ENCODE assay signal across 11 cellular contexts in the genomic region with DNA sequence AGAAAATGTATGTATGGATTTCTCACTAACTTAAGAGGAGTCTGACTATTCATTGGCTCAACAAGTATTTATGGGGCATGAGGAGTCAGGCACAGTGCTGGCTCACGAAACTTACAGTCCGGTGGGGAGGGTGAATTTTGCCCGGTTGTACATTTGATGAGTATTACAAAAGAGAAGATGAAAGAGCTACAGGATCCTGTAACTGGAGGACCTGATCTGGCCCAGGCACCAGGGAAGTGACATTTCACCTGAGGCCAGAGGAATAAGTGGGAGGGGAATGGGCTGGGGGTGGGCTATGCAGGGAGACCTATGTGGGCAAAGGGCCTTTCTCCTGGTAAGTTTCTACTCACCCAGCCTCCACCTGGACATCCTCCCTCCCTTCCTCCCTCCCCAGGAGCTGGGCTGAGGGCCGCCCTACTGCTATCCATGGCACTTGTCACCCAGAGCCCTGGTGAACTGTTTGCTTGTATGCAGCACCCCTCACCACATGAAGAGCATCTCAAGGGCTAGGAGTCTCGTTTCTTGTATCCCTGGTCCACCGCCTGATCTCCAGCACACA.
DNase-seq lines count a peak whose midpoint lies in the region; ATAC-seq and TF ChIP-seq lines count a peak whose summit lies in the region.
"Had no signal": no experiment of that assay in that cellular context is flagged by ENCODE, and none has a peak within 500 bp of the region (broad histone marks: within the 10 kb centered on the region; RNA-seq: fewer than 3 reads in every experiment).

No MANE protein-coding gene starts in this region.

- CTCF ChIA-PET in activated CD4-positive, alpha-beta T cell treated with anti-CD3 and anti-CD28 coated beads for 36 hours (lab: Charles Lee) = interaction anchor here (0.7 to 1.2 kb wide), 3 partner anchors 8 to 55 kb away, joined by 3 to 5 read pairs (median 3); no protein-coding TSS in a partner anchor
- CTCF ChIA-PET in activated B cell treated with CpG ODN at 0.5 μM for 24 hours (lab: Charles Lee) = interaction anchor here (0.6 to 1.3 kb wide), 2 partner anchors 28 to 101 kb away, joined by 3 read pairs; partner anchors contain the start of gene ZNF438
- CTCF ChIA-PET in A673 (lab: Charles Lee) = no interaction called here

- H3K9me3 ChIP-seq in iPS-20b (ENCODE audit: insufficient read depth, low read depth, low read length) = no peaks in the 10 kb centered on the region
- no peaks in the 10 kb centered on the region for H3K9me3 ChIP-seq in A673 (ENCODE audit: low read depth, low read length, poor library complexity, severe bottlenecking)

- H3K36me3 ChIP-seq in iPS-20b (ENCODE audit: insufficient read depth, low read depth, low read length) = no peaks in the 10 kb centered on the region
- H3K36me3 ChIP-seq in A673 (ENCODE audit: insufficient read depth, low read length, poor library complexity, severe bottlenecking) = no peaks in the 10 kb centered on the region

- H3K27me3 ChIP-seq in iPS-20b (ENCODE audit: insufficient read depth, low read length) = peaks cover 16% of the 10 kb centered on the region
- no peaks in the 10 kb centered on the region for H3K27me3 ChIP-seq in A673 (replicated peaks; ENCODE audit: insufficient read depth, low read depth, low read length, poor library complexity)

- ATAC-seq in activated CD4-positive, alpha-beta T cell treated with anti-CD3 and anti-CD28 coated beads for 36 hours = no peak
- ATAC-seq in activated B cell treated with CpG ODN at 0.5 μM for 24 hours (ENCODE audit: low read depth) (no peak), GM18858 (IDR thresholded peaks at IDR 0.05; ENCODE audit: unreplicated experiment) (no peak)
- ATAC-seq in stimulated activated naive B cell treated with anti-CD40 and anti-IgM and Interleukin-4, amounts not matched to agents 10 μg/mL and 1 μg/mL and 100 μg/mL, for 72 hours (replicated peaks) = no peak

- no peak for TF ChIP-seq CTCF in activated B cell treated with CpG ODN at 0.5 μM for 24 hours (IDR thresholded peaks at IDR 0.05)
- no peak for TF ChIP-seq CTCF in A673 (conservative IDR thresholded peaks at IDR 0.05; ENCODE audit: low read depth, low read length)

- H3K36me3 Mint-ChIP-seq in activated CD4-positive, alpha-beta T cell treated with anti-CD3 and anti-CD28 coated beads for 36 hours (ENCODE audit: low read depth) = no peaks in the 10 kb centered on the region
- no peaks in the 10 kb centered on the region for H3K36me3 Mint-ChIP-seq in activated B cell treated with CpG ODN at 0.5 μM for 24 hours (ENCODE audit: low read depth)
- no peaks in the 10 kb centered on the region for H3K36me3 Mint-ChIP-seq in stimulated activated naive B cell treated with anti-CD40 and anti-IgM and Interleukin-4, amounts not matched to agents 10 μg/mL and 1 μg/mL and 100 μg/mL, for 72 hours

- H3K4me3 Mint-ChIP-seq in activated CD4-positive, alpha-beta T cell treated with anti-CD3 and anti-CD28 coated beads for 36 hours = no peak overlapping the region
- peak overlapping the region; percentile 80 for H3K4me3 Mint-ChIP-seq in activated B cell treated with CpG ODN at 0.5 μM for 24 hours
- H3K4me3 Mint-ChIP-seq in stimulated activated naive B cell treated with anti-CD40 and anti-IgM and Interleukin-4, amounts not matched to agents 10 μg/mL and 1 μg/mL and 100 μg/mL, for 72 hours = peak overlapping the region; percentile 37 to 50

- peak overlapping the region; percentile 8 for H3K27ac ChIP-seq in iPS-20b (ENCODE audit: low read length)
- H3K27ac ChIP-seq in A673 (ENCODE audit: low read depth, low read length, poor library complexity, severe bottlenecking) = no peak overlapping the region

- peak overlapping the region; percentile 60 for H3K4me3 ChIP-seq in iPS-20b (ENCODE audit: low read length)
- H3K4me3 ChIP-seq in A673 (ENCODE audit: low read depth, low read length, poor library complexity, severe bottlenecking) = no peak overlapping the region

- H3K27ac Mint-ChIP-seq in activated CD4-positive, alpha-beta T cell treated with anti-CD3 and anti-CD28 coated beads for 36 hours = peak overlapping the region; percentile 55
- H3K27ac Mint-ChIP-seq in activated B cell treated with CpG ODN at 0.5 μM for 24 hours = no peak overlapping the region
- peak overlapping the region; percentile 76 for H3K27ac Mint-ChIP-seq in stimulated activated naive B cell treated with anti-CD40 and anti-IgM and Interleukin-4, amounts not matched to agents 10 μg/mL and 1 μg/mL and 100 μg/mL, for 72 hours

- H3K4me1 ChIP-seq in iPS-20b (ENCODE audit: insufficient read depth, low read length) (peaks cover 23% of the 10 kb centered on the region; the same call in 1 of the 2 replicates), A673 (ENCODE audit: insufficient read depth, low read length, poor library complexity, severe bottlenecking) (peaks cover 13% of the 10 kb centered on the region)

- no peak for DNase-seq in activated CD4-positive, alpha-beta T cell treated with anti-CD3 and anti-CD28 coated beads for 36 hours
- no peak for DNase-seq in activated CD4-positive, alpha-beta T cell treated with anti-CD3 and anti-CD28 coated beads for 1 hour
- DNase-seq in activated B cell treated with CpG ODN at 0.5 μM for 24 hours (no peak), T1000 (lab: John Stamatoyannopoulos, UW) (no peak), A673 (ENCODE audit: low spot score) (no peak)
- no peak for DNase-seq in stimulated activated naive B cell treated with anti-CD40 and anti-IgM and Interleukin-4, amounts not matched to agents 10 μg/mL and 1 μg/mL and 100 μg/mL, for 72 hours
- DNase-seq: mammary epithelial cell; NCI-H345; stimulated activated CD8-positive, alpha-beta memory T cell treated with anti-CD3 and anti-CD28 coated beads, Interleukin-4, amount 100 ng/mL, for 48 hours had no signal

- no TSS peak for BruUV-seq in A673 (replicated peaks; lab: Mats Ljungman, UMichigan)

- POLR2A ChIA-PET in activated CD4-positive, alpha-beta T cell treated with anti-CD3 and anti-CD28 coated beads for 36 hours (lab: Charles Lee) = no interaction called here
- POLR2A ChIA-PET in activated B cell treated with CpG ODN at 0.5 μM for 24 hours (lab: Charles Lee) = no interaction called here
- POLR2A ChIA-PET in A673 (lab: Charles Lee; ENCODE audit: low non-redundant PET) = no interaction called here

- H3K4me1 Mint-ChIP-seq in activated CD4-positive, alpha-beta T cell treated with anti-CD3 and anti-CD28 coated beads for 36 hours = peaks cover 42% of the 10 kb centered on the region
- H3K4me1 Mint-ChIP-seq in activated B cell treated with CpG ODN at 0.5 μM for 24 hours = peaks cover 20% of the 10 kb centered on the region
- peaks cover 24 to 48% of the 10 kb centered on the region in 2 donors for H3K4me1 Mint-ChIP-seq in stimulated activated naive B cell treated with anti-CD40 and anti-IgM and Interleukin-4, amounts not matched to agents 10 μg/mL and 1 μg/mL and 100 μg/mL, for 72 hours

- intact Hi-C loops in activated CD4-positive, alpha-beta T cell treated with anti-CD3 and anti-CD28 coated beads for 36 hours (cut with DNase I, micrococcal nuclease) = loop anchor here in 1 of 2 experiments (10.0 kb wide), 1 partner anchor 212 kb away; no protein-coding TSS in a partner anchor
- intact Hi-C loops in activated B cell treated with CpG ODN at 0.5 μM for 24 hours (cut with micrococcal nuclease) = loop anchor here (1.0 to 10.0 kb wide), 3 partner anchors 31 to 572 kb away; partner anchors contain the start of gene ZEB1
- intact Hi-C loops in A673 (cut with micrococcal nuclease; ENCODE audit: unreplicated experiment) = no loop called here

- H3K9me3 Mint-ChIP-seq in activated CD4-positive, alpha-beta T cell treated with anti-CD3 and anti-CD28 coated beads for 36 hours (ENCODE audit: low read depth) = no peaks in the 10 kb centered on the region
- no peaks in the 10 kb centered on the region for H3K9me3 Mint-ChIP-seq in activated B cell treated with CpG ODN at 0.5 μM for 24 hours
- no peaks in the 10 kb centered on the region for H3K9me3 Mint-ChIP-seq in stimulated activated naive B cell treated with anti-CD40 and anti-IgM and Interleukin-4, amounts not matched to agents 10 μg/mL and 1 μg/mL and 100 μg/mL, for 72 hours

- no peaks in the 10 kb centered on the region for H3K27me3 Mint-ChIP-seq in activated CD4-positive, alpha-beta T cell treated with anti-CD3 and anti-CD28 coated beads for 36 hours
- H3K27me3 Mint-ChIP-seq in activated B cell treated with CpG ODN at 0.5 μM for 24 hours = no peaks in the 10 kb centered on the region
- H3K27me3 Mint-ChIP-seq in stimulated activated naive B cell treated with anti-CD40 and anti-IgM and Interleukin-4, amounts not matched to agents 10 μg/mL and 1 μg/mL and 100 μg/mL, for 72 hours = no peaks in the 10 kb centered on the region

- peak overlapping the region; percentile 73; the same call in 1 of the 2 replicates for H3K9ac ChIP-seq in iPS-20b (ENCODE audit: low read depth, low read length)
